In the genomic region with DNA sequence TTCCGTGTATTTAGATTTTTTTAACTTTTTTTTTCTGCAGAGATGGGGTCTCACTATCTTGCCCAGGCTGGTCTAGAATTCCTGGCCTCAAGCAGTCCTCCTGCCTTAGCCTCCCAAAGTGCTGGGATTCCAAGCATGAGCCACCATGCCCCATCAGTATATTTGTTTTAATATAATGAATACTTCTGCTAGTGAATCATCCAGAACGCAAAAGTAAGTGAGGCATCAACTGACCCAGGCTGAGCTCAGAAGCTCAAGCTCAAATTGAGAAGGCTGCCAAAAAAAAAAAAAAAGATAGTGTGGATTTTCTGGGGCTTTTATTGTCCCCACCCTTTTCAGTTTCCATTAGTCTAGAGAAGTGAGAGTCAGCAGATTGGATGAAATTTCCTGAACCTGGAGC, we compare ENCODE assay signal across 28 cellular contexts. TPM values are rescaled to one million over a fixed set of nuclear protein-coding genes. Genes with fewer than 3 reads are reported as not detected.
"Had no signal": no experiment of that assay in that cellular context is flagged by ENCODE, and none has a peak within 500 bp of the region (broad histone marks: within the 10 kb centered on the region; RNA-seq: fewer than 3 reads in every experiment).

No MANE protein-coding gene starts in this region.

- H3K36me3 ChIP-seq: cardiac muscle cell, sigmoid colon, thyroid gland had no signal

- DNase-seq: activated CD4-positive, alpha-beta memory T cell treated with anti-CD3 and anti-CD28 coated beads, Interleukin-2, amount 10 ng/mL, durations not matched to agents 7 days and 5 days; activated CD4-positive, alpha-beta T cell treated with anti-CD3 and anti-CD28 coated beads, Interleukin-2, amount 10 ng/mL, durations not matched to agents 24 days and 14 days; activated effector memory CD4-positive, alpha-beta T cell treated with Interleukin-2 at 50 U/mL for 16 hours; activated naive CD4-positive, alpha-beta T cell treated with anti-CD3 and anti-CD28 coated beads, Interleukin-2, amount 50 U/mL, for 16 hours; activated naive CD8-positive, alpha-beta T cell treated with anti-CD3 and anti-CD28 coated beads, Interleukin-2, amount 50 U/mL, for 24 hours; activated T-cell treated with anti-CD3 and anti-CD28 coated beads, Interleukin-2, amount 50 U/mL, for 72 hours; body of pancreas; cortex of kidney; glutamatergic neuron; immature natural killer cell; naive thymus-derived CD4-positive, alpha-beta T cell; occipital lobe; posterior cingulate gyrus; sigmoid colon; stimulated activated CD4-positive, alpha-beta T cell treated with anti-CD3 and anti-CD28 coated beads, Interleukin-4, amount 100 ng/mL, for 1 hour; stimulated activated naive CD4-positive, alpha-beta T cell; T-helper 17 cell; thyroid gland had no signal

- H3K27me3 ChIP-seq: body of pancreas, cardiac muscle cell, hepatocyte, sigmoid colon, thyroid gland had no signal

- ATAC-seq: activated naive CD8-positive, alpha-beta T cell treated with anti-CD3 and anti-CD28 coated beads, Interleukin-2, amount 50 U/mL, for 24 hours; activated T-cell treated with anti-CD3 and anti-CD28 coated beads, Interleukin-2, amount 50 U/mL, for 72 hours; body of pancreas; naive thymus-derived CD4-positive, alpha-beta T cell; T-helper 17 cell had no signal

- H3K4me3 ChIP-seq: body of pancreas, cardiac muscle cell, hepatocyte, sigmoid colon, thyroid gland had no signal

- H3K9me3 ChIP-seq: thyroid gland had no signal

RNA-seq across cellular contexts. Expression of a gene that starts 39.0 kb away (rescaled TPM):
- total RNA-seq: activated CD4-positive, alpha-beta memory T cell treated with anti-CD3 and anti-CD28 coated beads, Interleukin-2, amount 10 ng/mL, durations not matched to agents 7 days and 5 days; activated CD4-positive, alpha-beta T cell treated with anti-CD3 and anti-CD28 coated beads, Interleukin-2, amount 10 ng/mL, durations not matched to agents 24 days and 14 days; activated T-cell treated with anti-CD3 and anti-CD28 coated beads, Interleukin-2, amount 50 U/mL, for 72 hours; body of pancreas; cardiac muscle cell; cerebellum; fibroblast of lung; frontal cortex; kidney epithelial cell; lung microvascular endothelial cell; naive thymus-derived CD4-positive, alpha-beta T cell; neural crest cell; sigmoid colon; subcutaneous adipose tissue; T-helper 17 cell; ureter had no signal
